In genomic region chr2:110677530-110678456, GRCh38 we compare ENCODE assay signal across 1 cellular context.
TF ChIP-seq lines count a peak whose summit lies in the region.

TSS of gene BUB1 (minus strand) at chr2:110678063. CDS start at chr2:110677995, 68 bp downstream.

TF ChIP-seq in HepG2, 621 proteins besides CTCF, POLR2A, EP300 and RAD21 (continued from another document and continues in another):
- no peak for TF ChIP-seq ZNF512 (CRISPR knock-in tag; IDR thresholded peaks at IDR 0.05)
- TF ChIP-seq FOXM1 (CRISPR knock-in tag; IDR thresholded peaks at IDR 0.05) = no peak; the same call in 1 of the 2 replicates
- no peak for TF ChIP-seq ZBTB49 (CRISPR knock-in tag; IDR thresholded peaks at IDR 0.05; ENCODE audit: borderline replicate concordance)
- TF ChIP-seq TGIF2 (CRISPR knock-in tag; IDR thresholded peaks at IDR 0.05) = peak; percentile 81
- no peak for TF ChIP-seq EZH2 (conservative IDR thresholded peaks at IDR 0.05; ENCODE audit: low read depth, low read length)
- no peak; the same call in 1 of the 2 replicates for TF ChIP-seq IRF9 (CRISPR knock-in tag; IDR thresholded peaks at IDR 0.05; ENCODE audit: borderline replicate concordance)
- peak; percentile 72 for TF ChIP-seq ELF1 (CRISPR knock-in tag; IDR thresholded peaks at IDR 0.05)
- TF ChIP-seq MAFF (IDR thresholded peaks at IDR 0.05; ENCODE audit: low read depth, low read length) = no peak
- no peak for TF ChIP-seq ZNF460 (CRISPR knock-in tag; IDR thresholded peaks at IDR 0.05; ENCODE audit: borderline replicate concordance)
- no peak for TF ChIP-seq KLF12 (CRISPR knock-in tag; IDR thresholded peaks at IDR 0.05; ENCODE audit: borderline replicate concordance)
- TF ChIP-seq RBM22 (optimal IDR thresholded peaks at IDR 0.05; ENCODE audit: low read length) = no peak
- peak; percentile 32; the same call in 1 of the 2 replicates for TF ChIP-seq GATAD2A (CRISPR knock-in tag; IDR thresholded peaks at IDR 0.05)
- peak; percentile 31; the same call in 1 of the 2 replicates for TF ChIP-seq MNT (IDR thresholded peaks at IDR 0.05)
- peak; percentile 84 for TF ChIP-seq KDM2A (CRISPR knock-in tag; IDR thresholded peaks at IDR 0.05; ENCODE audit: borderline replicate concordance, low read depth)
- peak; percentile 78; the same call in 1 of the 2 replicates for TF ChIP-seq GMEB1 (CRISPR knock-in tag; IDR thresholded peaks at IDR 0.05; ENCODE audit: borderline replicate concordance)
- no peak for TF ChIP-seq REST (IDR thresholded peaks at IDR 0.05; ENCODE audit: borderline replicate concordance in 1 of 2, low read depth in 1 of 2, low read length in 2 of 2)
- TF ChIP-seq FOXP1 (IDR thresholded peaks at IDR 0.05) = no peak
- 0 out of 2 replicates have a peak, but pooled peaks have one; percentile 5 for TF ChIP-seq FOXP1 (CRISPR knock-in tag; IDR thresholded peaks at IDR 0.05)
- peak; percentile 97 for TF ChIP-seq BORCS8-MEF2B (CRISPR knock-in tag; IDR thresholded peaks at IDR 0.05)
- no peak for TF ChIP-seq NCOA2 (CRISPR knock-in tag; IDR thresholded peaks at IDR 0.05)
- no peak for TF ChIP-seq TRIM24 (CRISPR knock-in tag; IDR thresholded peaks at IDR 0.05)
- no peak for TF ChIP-seq ZNF383 (CRISPR knock-in tag; IDR thresholded peaks at IDR 0.05; ENCODE audit: borderline replicate concordance)
- TF ChIP-seq KMT2A (CRISPR knock-in tag; IDR thresholded peaks at IDR 0.05) = peak; percentile 97
- TF ChIP-seq ZNF513 (CRISPR knock-in tag; conservative IDR thresholded peaks at IDR 0.05) = no peak
- TF ChIP-seq JUNB (CRISPR knock-in tag; IDR thresholded peaks at IDR 0.05; ENCODE audit: borderline replicate concordance) = no peak
- no peak; the same call in 1 of the 2 replicates for TF ChIP-seq ZNF703 (CRISPR knock-in tag; IDR thresholded peaks at IDR 0.05; ENCODE audit: borderline replicate concordance)
- no peak for TF ChIP-seq ZNF326 (CRISPR knock-in tag; IDR thresholded peaks at IDR 0.05; ENCODE audit: borderline replicate concordance)
- TF ChIP-seq ARID3A (IDR thresholded peaks at IDR 0.05; ENCODE audit: low read depth, low read length) = no peak
- peak; percentile 99 for TF ChIP-seq SIN3A (IDR thresholded peaks at IDR 0.05; ENCODE audit: borderline replicate concordance, low read depth, low read length)
- TF ChIP-seq NFYC (CRISPR knock-in tag; IDR thresholded peaks at IDR 0.05) = peak; percentile 99
- peak in 1 of 2 experiments; percentile 66; a peak in 2 of 4 replicates for TF ChIP-seq HMGXB4 (CRISPR knock-in tag; IDR thresholded peaks at IDR 0.05; ENCODE audit: borderline replicate concordance in 1 of 2, low read depth in 1 of 2)
- no peak for TF ChIP-seq ZNF746 (CRISPR knock-in tag; IDR thresholded peaks at IDR 0.05)
- TF ChIP-seq ZNF281 (CRISPR knock-in tag; IDR thresholded peaks at IDR 0.05; ENCODE audit: borderline replicate concordance) = no peak
- TF ChIP-seq ZSCAN29 (CRISPR knock-in tag; conservative IDR thresholded peaks at IDR 0.05) = peak; percentile 36; the same call in 1 of the 2 replicates
